ENCODE assay signal across 12 cellular contexts in the genomic region with DNA sequence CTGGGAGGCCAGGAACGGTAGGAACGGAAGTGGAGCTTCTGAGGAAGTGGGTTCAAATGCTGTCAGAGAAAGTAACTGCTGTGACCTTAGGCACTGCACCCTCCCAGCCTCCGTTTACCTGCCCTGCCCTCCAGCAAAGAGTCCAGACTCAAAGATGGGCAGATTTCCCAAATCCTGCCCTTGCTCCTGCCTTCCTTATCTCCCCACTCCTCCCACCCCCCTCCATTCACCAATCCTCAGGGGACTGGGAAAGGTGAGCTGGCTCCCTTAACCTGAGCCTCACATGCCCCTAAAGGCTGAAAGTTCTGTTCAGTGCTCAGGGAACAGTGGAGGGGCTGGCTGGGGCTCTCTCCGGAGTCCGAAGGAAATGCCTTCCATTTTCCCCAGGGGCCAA.
DNase-seq lines count a peak whose midpoint lies in the region; ATAC-seq, FAIRE-seq and TF ChIP-seq lines count a peak whose summit lies in the region.
"Had no signal": no experiment of that assay in that cellular context is flagged by ENCODE, and none has a peak within 500 bp of the region (broad histone marks: within the 10 kb centered on the region; RNA-seq: fewer than 3 reads in every experiment).

No MANE protein-coding gene starts in this region.

- H3K36me3 ChIP-seq in BE2C, result no peaks in the 10 kb centered on the region
- H3K36me3 ChIP-seq in HEK293 (ENCODE audit: control insufficient read depth in 2 of 2, insufficient read depth in 1 of 2, low read length in 2 of 2), result no peaks in the 10 kb centered on the region
- no peaks in the 10 kb centered on the region for H3K36me3 ChIP-seq in K562 (ENCODE audit: control insufficient read depth, insufficient read depth, low read length)
- H3K36me3 ChIP-seq: HAP-1 had no signal

- ATAC-seq in K562 (no peak), natural killer cell (no peak), HG02623 (IDR thresholded peaks at IDR 0.05; ENCODE audit: unreplicated experiment) (no peak)

- no peak for TF ChIP-seq POLR2A in K562 (conservative IDR thresholded peaks at IDR 0.05)

- peaks cover 23% of the 10 kb centered on the region for H3K4me1 ChIP-seq in BE2C
- no peaks in the 10 kb centered on the region; the same call in 1 of the 2 replicates for H3K4me1 ChIP-seq in HEK293 (ENCODE audit: control insufficient read depth, insufficient read depth, low read length)
- peaks cover 42 to 44% of the 10 kb centered on the region in 2 experiments for H3K4me1 ChIP-seq in K562 (replicated peaks in 1 of 2; ENCODE audit: control insufficient read depth in 2 of 2, insufficient read depth in 2 of 2, low read length in 2 of 2)

- TF ChIP-seq CTCF in BE2C (IDR thresholded peaks at IDR 0.05; ENCODE audit: low read depth, low read length), result no peak
- TF ChIP-seq CTCF in HEK293 (tag by site-specific recombination; IDR thresholded peaks at IDR 0.05), result no peak
- no peak for TF ChIP-seq CTCF in K562 (IDR thresholded peaks at IDR 0.05 in 2 of 3, conservative IDR thresholded peaks at IDR 0.05 in 1 of 3; ENCODE audit: insufficient read depth in 2 of 3, low read depth in 1 of 3, low read length in 3 of 3)
- TF ChIP-seq CTCF in natural killer cell (IDR thresholded peaks at IDR 0.05), result no peak

- H3K9me3 ChIP-seq in BE2C, result no peaks in the 10 kb centered on the region
- H3K9me3 ChIP-seq in HEK293 (ENCODE audit: control insufficient read depth, insufficient read depth, low read depth, low read length), result no peaks in the 10 kb centered on the region
- no peaks in the 10 kb centered on the region for H3K9me3 ChIP-seq in K562 (replicated peaks; ENCODE audit: control insufficient read depth, insufficient read depth, low read depth, low read length)
- H3K9me3 ChIP-seq: HAP-1 had no signal

- H3K27me3 Mint-ChIP-seq in natural killer cell (ENCODE audit: low read depth in 2 of 2), result peaks cover 0 to 15% of the 10 kb centered on the region in 2 donors

- CTCF ChIA-PET in HEK293 (lab: Yijun Ruan, JAX), result interaction anchor here (1.8 kb wide), 1 partner anchor 8 kb away, joined by 16 read pairs; no protein-coding TSS in a partner anchor
- CTCF ChIA-PET in K562 (lab: Yijun Ruan, JAX; ENCODE audit: low intra/inter-chr PET ratio), result no interaction called here

- peak overlapping the region; percentile 45 for H3K4me2 ChIP-seq in K562 (ENCODE audit: insufficient read depth, low read length)

- no peaks in the 10 kb centered on the region for H3K27me3 ChIP-seq in BE2C
- no peaks in the 10 kb centered on the region for H3K27me3 ChIP-seq in K562 (ENCODE audit: control insufficient read depth in 2 of 2, insufficient read depth in 2 of 2, low read length in 2 of 2)

- peaks cover 12 to 25% of the 10 kb centered on the region in 2 donors for H3K4me1 Mint-ChIP-seq in natural killer cell

- peak overlapping the region in 1 of 2 donors; percentile 80 for H3K27ac Mint-ChIP-seq in natural killer cell

- peak overlapping the region; percentile 20; the same call in 1 of the 2 replicates for H2AFZ ChIP-seq in K562 (ENCODE audit: low read depth, low read length)

- H3K27ac ChIP-seq in HEK293 (ENCODE audit: extremely low read depth, low read depth, low read length) (no peak overlapping the region), K562 (ENCODE audit: extremely low read depth, low read depth, low read length) (no peak overlapping the region)

- H3K4me3 ChIP-seq in BE2C (ENCODE audit: low read depth, low read length), result peak overlapping the region; percentile 55
- H3K4me3 ChIP-seq in HEK293 (ENCODE audit: low read depth, low read length), result no peak overlapping the region
- H3K4me3 ChIP-seq in K562, result no peak overlapping the region

- in situ Hi-C loops in K562 (cut with MboI), result no loop called here

- no peaks in the 10 kb centered on the region; the same call in 2 of the 3 replicates for H3K79me2 ChIP-seq in K562 (ENCODE audit: control insufficient read depth, insufficient read depth, low read length)

- no peaks in the 10 kb centered on the region for H3K9me3 Mint-ChIP-seq in natural killer cell

- BruUV-seq in K562 (replicated peaks; lab: Mats Ljungman, UMichigan), result no TSS peak

- no peaks in the 10 kb centered on the region for H3K36me3 Mint-ChIP-seq in natural killer cell

- 19% methylated on average over 3 of the region's 5 CpGs for WGBS in K562 (ENCODE audit: insufficient coverage, low coverage, missing lambda C conversion rate)

- intact Hi-C loops in K562 (cut with micrococcal nuclease) (no loop called here), natural killer cell (cut with micrococcal nuclease) (no loop called here)

- FAIRE-seq in K562 (lab: Jason Lieb, UNC), result no peak
- no peak for FAIRE-seq in urothelium cell line (lab: Jason Lieb, UNC)

- H3K4me3 Mint-ChIP-seq in natural killer cell, result peak overlapping the region; percentile 91

- no peak for DNase-seq in BE2C
- no peak for DNase-seq in K562 (ENCODE audit: extremely low read depth in 1 of 4, low spot score in 3 of 4)
- no peak for DNase-seq in natural killer cell
- DNase-seq in dedifferentiated amniotic fluid mesenchymal stem cell (ENCODE audit: extremely low spot score), result no peak
- DNase-seq in NCI-H446 (lab: John Stamatoyannopoulos, UW), result no peak
- DNase-seq in urothelium cell line (ENCODE audit: low spot score), result no peak
- DNase-seq: COR-L47, NCI-H1930, SIG-M5 had no signal

- H3K9me1 ChIP-seq in K562 (ENCODE audit: control insufficient read depth, insufficient read depth, low read length), result no peaks in the 10 kb centered on the region

- no peaks in the 10 kb centered on the region for H4K20me1 ChIP-seq in K562 (replicated peaks; ENCODE audit: control insufficient read depth, insufficient read depth, low read length)

- peak overlapping the region in 1 of 2 experiments; percentile 78; a peak in 1 of 4 replicates for H3K9ac ChIP-seq in K562 (ENCODE audit: insufficient read depth in 1 of 2, low read depth in 2 of 2, low read length in 2 of 2)

- no peak for TF ChIP-seq RAD21 in K562 (CRISPR knock-in tag; conservative IDR thresholded peaks at IDR 0.05 in 1 of 2, IDR thresholded peaks at IDR 0.05 in 1 of 2)

- no peak for TF ChIP-seq EP300 in K562 (IDR thresholded peaks at IDR 0.05; ENCODE audit: low read length)

- POLR2A ChIA-PET in HEK293 (lab: Yijun Ruan, JAX), result no interaction called here
- POLR2A ChIA-PET in K562 (lab: Yijun Ruan, JAX), result no interaction called here

TF ChIP-seq in HEK293, 187 proteins besides CTCF, POLR2A, EP300 and RAD21 (continues in another document):
- no peak for TF ChIP-seq ZNF266 (tag by site-specific recombination; IDR thresholded peaks at IDR 0.05; ENCODE audit: low read depth)
- TF ChIP-seq, protein P1, sequence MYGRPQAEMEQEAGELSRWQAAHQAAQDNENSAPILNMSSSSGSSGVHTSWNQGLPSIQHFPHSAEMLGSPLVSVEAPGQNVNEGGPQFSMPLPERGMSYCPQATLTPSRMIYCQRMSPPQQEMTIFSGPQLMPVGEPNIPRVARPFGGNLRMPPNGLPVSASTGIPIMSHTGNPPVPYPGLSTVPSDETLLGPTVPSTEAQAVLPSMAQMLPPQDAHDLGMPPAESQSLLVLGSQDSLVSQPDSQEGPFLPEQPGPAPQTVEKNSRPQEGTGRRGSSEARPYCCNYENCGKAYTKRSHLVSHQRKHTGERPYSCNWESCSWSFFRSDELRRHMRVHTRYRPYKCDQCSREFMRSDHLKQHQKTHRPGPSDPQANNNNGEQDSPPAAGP (tag by site-specific recombination; IDR thresholded peaks at IDR 0.05), result peak; percentile 74
- TF ChIP-seq, protein P2, sequence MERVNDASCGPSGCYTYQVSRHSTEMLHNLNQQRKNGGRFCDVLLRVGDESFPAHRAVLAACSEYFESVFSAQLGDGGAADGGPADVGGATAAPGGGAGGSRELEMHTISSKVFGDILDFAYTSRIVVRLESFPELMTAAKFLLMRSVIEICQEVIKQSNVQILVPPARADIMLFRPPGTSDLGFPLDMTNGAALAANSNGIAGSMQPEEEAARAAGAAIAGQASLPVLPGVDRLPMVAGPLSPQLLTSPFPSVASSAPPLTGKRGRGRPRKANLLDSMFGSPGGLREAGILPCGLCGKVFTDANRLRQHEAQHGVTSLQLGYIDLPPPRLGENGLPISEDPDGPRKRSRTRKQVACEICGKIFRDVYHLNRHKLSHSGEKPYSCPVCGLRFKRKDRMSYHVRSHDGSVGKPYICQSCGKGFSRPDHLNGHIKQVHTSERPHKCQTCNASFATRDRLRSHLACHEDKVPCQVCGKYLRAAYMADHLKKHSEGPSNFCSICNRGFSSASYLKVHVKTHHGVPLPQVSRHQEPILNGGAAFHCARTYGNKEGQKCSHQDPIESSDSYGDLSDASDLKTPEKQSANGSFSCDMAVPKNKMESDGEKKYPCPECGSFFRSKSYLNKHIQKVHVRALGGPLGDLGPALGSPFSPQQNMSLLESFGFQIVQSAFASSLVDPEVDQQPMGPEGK (tag by site-specific recombination; IDR thresholded peaks at IDR 0.05), result 0 out of 2 replicates have a peak, but pooled peaks have one; percentile 20
- no peak for TF ChIP-seq ZNF155 (tag by site-specific recombination; IDR thresholded peaks at IDR 0.05)

TF ChIP-seq in K562, 482 proteins besides CTCF, POLR2A, EP300 and RAD21:
- peak; percentile 14; the same call in 1 of the 2 replicates for TF ChIP-seq SPI1 (IDR thresholded peaks at IDR 0.05; ENCODE audit: borderline replicate concordance, low read depth, low read length)
- no peak for TF ChIP-seq POLR2AphosphoS5 (IDR thresholded peaks at IDR 0.05; ENCODE audit: control insufficient read depth, insufficient read depth, low read depth, low read length)
